Comparison of ENCODE assay signal across 15 cellular contexts in genomic region chr21:33286076-33286475, GRCh38. TPM values are rescaled to one million over a fixed set of nuclear protein-coding genes. Genes with fewer than 3 reads are reported as not detected.
DNase-seq lines count a peak whose midpoint lies in the region; ATAC-seq, FAIRE-seq and TF ChIP-seq lines count a peak whose summit lies in the region.
"Had no signal": no experiment of that assay in that cellular context is flagged by ENCODE, and none has a peak within 500 bp of the region (broad histone marks: within the 10 kb centered on the region; RNA-seq: fewer than 3 reads in every experiment).

No MANE protein-coding gene starts in this region.

- peak overlapping the region in 1 of 2 donors; percentile 77 for H3K27ac Mint-ChIP-seq in stimulated activated naive CD8-positive, alpha-beta T cell treated with anti-CD3 and anti-CD28 coated beads, Interleukin-15, amount 100 ng/mL, for 72 hours
- H3K27ac Mint-ChIP-seq in activated naive CD4-positive, alpha-beta T cell treated with anti-CD3 and anti-CD28 coated beads, Interleukin-2, amount 50 U/mL, for 72 hours, result peak overlapping the region in 1 of 2 donors; percentile 91
- H3K27ac Mint-ChIP-seq: activated B cell treated with CpG ODN at 0.5 μM for 24 hours had no signal

- H3K36me3 ChIP-seq in adrenal gland (replicated peaks in 1 of 2), result peaks cover 0 to 39% of the 10 kb centered on the region in 2 donors
- peaks cover 7 to 21% (median 13%) of the 10 kb centered on the region in 4 donors for H3K36me3 ChIP-seq in liver (ENCODE audit: control insufficient read depth in 4 of 4, insufficient read depth in 3 of 4, low read depth in 1 of 4, low read length in 3 of 4)
- H3K36me3 ChIP-seq in smooth muscle cell (ENCODE audit: low read depth), result no peaks in the 10 kb centered on the region

- peak; percentile 59 to 62 for TF ChIP-seq RAD21 in liver (IDR thresholded peaks at IDR 0.05)

- no peak for TF ChIP-seq POLR2A in GM12891 (IDR thresholded peaks at IDR 0.05; ENCODE audit: low read depth, low read length)
- no peak for TF ChIP-seq POLR2A in adrenal gland (IDR thresholded peaks at IDR 0.05)

- H3K9ac ChIP-seq in liver (ENCODE audit: low read depth in 1 of 2, low read length in 2 of 2), result peak overlapping the region in 1 of 2 donors; percentile 10
- H3K9ac ChIP-seq in smooth muscle cell (ENCODE audit: low read depth), result no peak overlapping the region
- H3K9ac ChIP-seq: BLaER1 had no signal

- TF ChIP-seq CTCF in adrenal gland (IDR thresholded peaks at IDR 0.05) (no peak), liver (IDR thresholded peaks at IDR 0.05; ENCODE audit: low read depth, low read length, missing input control) (no peak), smooth muscle cell (IDR thresholded peaks at IDR 0.05; ENCODE audit: borderline replicate concordance, insufficient read depth, poor library complexity, severe bottlenecking) (no peak)

- H3K4me3 Mint-ChIP-seq in stimulated activated naive CD8-positive, alpha-beta T cell treated with anti-CD3 and anti-CD28 coated beads, Interleukin-15, amount 100 ng/mL, for 72 hours, result no peak overlapping the region
- H3K4me3 Mint-ChIP-seq: activated B cell treated with CpG ODN at 0.5 μM for 24 hours had no signal

- no peaks in the 10 kb centered on the region for H3K4me1 Mint-ChIP-seq in stimulated activated naive CD8-positive, alpha-beta T cell treated with anti-CD3 and anti-CD28 coated beads, Interleukin-15, amount 100 ng/mL, for 72 hours
- H3K4me1 Mint-ChIP-seq: activated B cell treated with CpG ODN at 0.5 μM for 24 hours had no signal

- H3K36me3 Mint-ChIP-seq in activated naive CD4-positive, alpha-beta T cell treated with anti-CD3 and anti-CD28 coated beads, Interleukin-2, amount 50 U/mL, for 72 hours, result peaks cover 9 to 17% of the 10 kb centered on the region in 2 donors

- no peaks in the 10 kb centered on the region for H3K9me3 Mint-ChIP-seq in stimulated activated naive CD8-positive, alpha-beta T cell treated with anti-CD3 and anti-CD28 coated beads, Interleukin-15, amount 100 ng/mL, for 72 hours
- no peaks in the 10 kb centered on the region for H3K9me3 Mint-ChIP-seq in activated naive CD4-positive, alpha-beta T cell treated with anti-CD3 and anti-CD28 coated beads, Interleukin-2, amount 50 U/mL, for 72 hours
- H3K9me3 Mint-ChIP-seq: activated B cell treated with CpG ODN at 0.5 μM for 24 hours had no signal

- H3K79me2 ChIP-seq in smooth muscle cell (ENCODE audit: low read depth), result no peaks in the 10 kb centered on the region

- peaks cover 20% of the 10 kb centered on the region in 2 donors for H3K4me1 ChIP-seq in adrenal gland (replicated peaks in 1 of 2)
- peaks cover 9 to 45% (median 36%) of the 10 kb centered on the region in 4 donors for H3K4me1 ChIP-seq in liver (ENCODE audit: control insufficient read depth in 4 of 4, insufficient read depth in 4 of 4, low read length in 3 of 4)
- H3K4me1 ChIP-seq in smooth muscle cell (ENCODE audit: low read depth), result no peaks in the 10 kb centered on the region

- H3K4me3 ChIP-seq in adrenal gland (no peak overlapping the region), liver (ENCODE audit: low read depth in 1 of 3, low read length in 3 of 3) (no peak overlapping the region), smooth muscle cell (no peak overlapping the region)
- H3K4me3 ChIP-seq: BLaER1 had no signal

- H3K27me3 ChIP-seq in adrenal gland (no peaks in the 10 kb centered on the region), liver (ENCODE audit: control insufficient read depth in 4 of 4, insufficient read depth in 4 of 4, low read length in 3 of 4) (no peaks in the 10 kb centered on the region), smooth muscle cell (ENCODE audit: low read depth) (no peaks in the 10 kb centered on the region)
- H3K27me3 ChIP-seq: BLaER1, foreskin keratinocyte had no signal

- H3K9me3 ChIP-seq in adrenal gland (replicated peaks in 1 of 3), result no peaks in the 10 kb centered on the region
- no peaks in the 10 kb centered on the region for H3K9me3 ChIP-seq in liver (ENCODE audit: control insufficient read depth in 4 of 4, low read length in 3 of 4)
- H3K9me3 ChIP-seq in smooth muscle cell (replicated peaks; ENCODE audit: low read depth), result no peaks in the 10 kb centered on the region
- H3K9me3 ChIP-seq: BLaER1 had no signal

- no peak overlapping the region for H2AFZ ChIP-seq in smooth muscle cell (ENCODE audit: low read depth)

- peak overlapping the region; percentile 61 for H3K4me2 ChIP-seq in smooth muscle cell
- H3K4me2 ChIP-seq: BLaER1 had no signal

- H3K27ac ChIP-seq in adrenal gland, result peak overlapping the region in 4 of 5 donors; percentile 34 to 87 (median 50)
- H3K27ac ChIP-seq in liver (ENCODE audit: low read depth in 1 of 2, low read length in 2 of 2), result peak overlapping the region; percentile 71 to 79
- peak overlapping the region; percentile 68 for H3K27ac ChIP-seq in smooth muscle cell (ENCODE audit: low read depth)
- H3K27ac ChIP-seq: BLaER1 had no signal

- ATAC-seq in stimulated activated naive CD8-positive, alpha-beta T cell treated with anti-CD3 and anti-CD28 coated beads, Interleukin-15, amount 100 ng/mL, for 72 hours, result no peak
- ATAC-seq in activated naive CD4-positive, alpha-beta T cell treated with anti-CD3 and anti-CD28 coated beads, Interleukin-2, amount 50 U/mL, for 72 hours, result no peak

- no peaks in the 10 kb centered on the region for H3K27me3 Mint-ChIP-seq in stimulated activated naive CD8-positive, alpha-beta T cell treated with anti-CD3 and anti-CD28 coated beads, Interleukin-15, amount 100 ng/mL, for 72 hours
- H3K27me3 Mint-ChIP-seq: activated B cell treated with CpG ODN at 0.5 μM for 24 hours had no signal

- H4K20me1 ChIP-seq in smooth muscle cell (ENCODE audit: low read depth), result no peaks in the 10 kb centered on the region
- H4K20me1 ChIP-seq: BLaER1 had no signal

- DNase-seq in GM12891 (ENCODE audit: insufficient read length, low spot score), result no peak
- peak in 4 of 7 donors; percentile 41 to 54 (median 52) for DNase-seq in adrenal gland
- DNase-seq in smooth muscle cell (lab: John Stamatoyannopoulos, UW; ENCODE audit: unreplicated experiment), result no peak
- DNase-seq in foreskin melanocyte, result no peak
- DNase-seq in stimulated activated naive CD8-positive, alpha-beta T cell treated with anti-CD3 and anti-CD28 coated beads, Interleukin-15, amount 100 ng/mL, for 72 hours, result no peak
- no peak for DNase-seq in NCI-H748 (lab: John Stamatoyannopoulos, UW; ENCODE audit: unreplicated experiment)
- no peak for DNase-seq in activated naive CD4-positive, alpha-beta T cell treated with anti-CD3 and anti-CD28 coated beads, Interleukin-2, amount 50 U/mL, for 72 hours (ENCODE audit: low spot score in 2 of 2)
- DNase-seq: activated B cell treated with CpG ODN at 0.5 μM for 24 hours; activated CD8-positive, alpha-beta memory T cell treated with anti-CD3 and anti-CD28 coated beads, Interleukin-2, amount 50 U/mL, for 4 hours; amygdala; effector CD4-positive, alpha-beta T cell; foreskin keratinocyte; NCI-H1930 had no signal

- 47 to 57% (median 51%) methylated on average over 9 to 11 of the region's 11 CpGs for WGBS in adrenal gland, 4 donors
- WGBS in liver, result 41% methylated on average over 11 of the region's 11 CpGs
- WGBS in smooth muscle cell (ENCODE audit: low lambda C conversion rate), result 87% methylated on average over 11 of the region's 11 CpGs

- H3F3A ChIP-seq in smooth muscle cell (ENCODE audit: low read depth), result no peaks in the 10 kb centered on the region

- peak; percentile 13 for FAIRE-seq in GM12891 (lab: Jason Lieb, UNC)

- intact Hi-C loops in adrenal gland (cut with DNase I), result no loop called here

TF ChIP-seq in GM12891, 5 proteins besides CTCF, POLR2A, EP300 and RAD21:
- TF ChIP-seq POU2F2 (IDR thresholded peaks at IDR 0.05; ENCODE audit: low read depth, low read length) (no peak), SPI1 (IDR thresholded peaks at IDR 0.05; ENCODE audit: low read depth, low read length) (no peak), POLR2AphosphoS5 (IDR thresholded peaks at IDR 0.05; ENCODE audit: low read depth, low read length) (no peak), PAX5 (IDR thresholded peaks at IDR 0.05; ENCODE audit: insufficient read depth, low read length, severe bottlenecking) (no peak), TAF1 (IDR thresholded peaks at IDR 0.05; ENCODE audit: low read depth, low read length) (no peak)

TF ChIP-seq in liver, 16 proteins besides CTCF, POLR2A, EP300 and RAD21 (continues in another document):
- peak; percentile 85 for TF ChIP-seq YY1 (IDR thresholded peaks at IDR 0.05)
- peak; percentile 21 for TF ChIP-seq NR2F2 (IDR thresholded peaks at IDR 0.05)
- TF ChIP-seq ATF3 (IDR thresholded peaks at IDR 0.05), result no peak

RNA-seq across cellular contexts. Expression of gene IL10RB, which starts 19.9 kb away (rescaled TPM):
- 24.5 TPM for polyA plus RNA-seq in GM12891 (2012; ENCODE audit: low read depth, missing spikeins)
- total RNA-seq in adrenal gland, result 10 to 100 TPM; 21.5 to 55.0 (median 28.7) TPM
- polyA plus RNA-seq in adrenal gland, result 10 to 100 TPM; 14.7 to 20.8 (median 14.9) TPM
- 10 to 100 TPM; 19.2 to 22.1 TPM for total RNA-seq in liver
- 10 to 100 TPM; 16.1 to 18.5 TPM for polyA plus RNA-seq in liver
- 33.4 and 34.4 TPM in 2 replicates for total RNA-seq in smooth muscle cell
- polyA plus RNA-seq in smooth muscle cell, result 35.2 and 40.2 TPM in 2 replicates
- total RNA-seq in activated naive CD4-positive, alpha-beta T cell treated with anti-CD3 and anti-CD28 coated beads, Interleukin-2, amount 50 U/mL, for 72 hours, result 10 to 100 TPM; 21.4 to 33.5 TPM

RNA-seq across cellular contexts. Expression of gene IFNAR1, which starts 38.7 kb away (rescaled TPM):
- 24.2 TPM for polyA plus RNA-seq in GM12891 (2012; ENCODE audit: low read depth, missing spikeins)
- total RNA-seq in adrenal gland (10 to 100 TPM; 21.8 to 71.2 (median 43.1) TPM), liver (10 to 100 TPM; 31.1 to 39.5 TPM), smooth muscle cell (56.6 and 93.0 TPM in 2 replicates)
- polyA plus RNA-seq in adrenal gland (10 to 100 TPM in 1 of 3 donors, 1 to 10 TPM in 2; 7.3 to 36.4 (median 8.8) TPM), liver (10 to 100 TPM; 52.8 to 54.3 TPM), smooth muscle cell (36.7 and 37.1 TPM in 2 replicates)
- total RNA-seq in activated naive CD4-positive, alpha-beta T cell treated with anti-CD3 and anti-CD28 coated beads, Interleukin-2, amount 50 U/mL, for 72 hours, result 10 to 100 TPM; 21.9 to 26.4 TPM

RNA-seq across cellular contexts. Expression of gene IFNAR2, which starts 56.3 kb away (rescaled TPM):
- polyA plus RNA-seq in GM12891 (2012; ENCODE audit: low read depth, missing spikeins), result 38.2 TPM
- 10 to 100 TPM in 6 of 8 donors, 1 to 10 TPM in 2; 5.9 to 29.7 (median 14.5) TPM for total RNA-seq in adrenal gland
- 10 to 100 TPM; 11.4 to 16.3 (median 16.1) TPM for polyA plus RNA-seq in adrenal gland
- 10 to 100 TPM; 15.6 to 17.0 TPM for total RNA-seq in liver
- polyA plus RNA-seq in liver, result 10 to 100 TPM; 12.6 to 13.6 TPM
- 26.8 and 33.2 TPM in 2 replicates for total RNA-seq in smooth muscle cell
- 29.3 and 30.7 TPM in 2 replicates for polyA plus RNA-seq in smooth muscle cell
- total RNA-seq in activated naive CD4-positive, alpha-beta T cell treated with anti-CD3 and anti-CD28 coated beads, Interleukin-2, amount 50 U/mL, for 72 hours, result 10 to 100 TPM; 42.2 to 44.4 TPM

Comparison
In these comparisons a context has a peak if more than half of its experiments do, and no peak if none do; other contexts are left out.
1. DNase-seq: peak in adrenal gland (4 of 7); none in GM12891 (single experiment), smooth muscle cell (single experiment), foreskin melanocyte (single experiment), stimulated activated naive CD8-positive, alpha-beta T cell treated with anti-CD3 and anti-CD28 coated beads, Interleukin-15, amount 100 ng/mL, for 72 hours (0 of 2), NCI-H748 (single experiment) and activated naive CD4-positive, alpha-beta T cell treated with anti-CD3 and anti-CD28 coated beads, Interleukin-2, amount 50 U/mL, for 72 hours (0 of 2).
2. Peak in every context shown above with its lines, with median percentiles within 50 percentile points of each other: H3K27ac ChIP-seq.